In the genomic region with DNA sequence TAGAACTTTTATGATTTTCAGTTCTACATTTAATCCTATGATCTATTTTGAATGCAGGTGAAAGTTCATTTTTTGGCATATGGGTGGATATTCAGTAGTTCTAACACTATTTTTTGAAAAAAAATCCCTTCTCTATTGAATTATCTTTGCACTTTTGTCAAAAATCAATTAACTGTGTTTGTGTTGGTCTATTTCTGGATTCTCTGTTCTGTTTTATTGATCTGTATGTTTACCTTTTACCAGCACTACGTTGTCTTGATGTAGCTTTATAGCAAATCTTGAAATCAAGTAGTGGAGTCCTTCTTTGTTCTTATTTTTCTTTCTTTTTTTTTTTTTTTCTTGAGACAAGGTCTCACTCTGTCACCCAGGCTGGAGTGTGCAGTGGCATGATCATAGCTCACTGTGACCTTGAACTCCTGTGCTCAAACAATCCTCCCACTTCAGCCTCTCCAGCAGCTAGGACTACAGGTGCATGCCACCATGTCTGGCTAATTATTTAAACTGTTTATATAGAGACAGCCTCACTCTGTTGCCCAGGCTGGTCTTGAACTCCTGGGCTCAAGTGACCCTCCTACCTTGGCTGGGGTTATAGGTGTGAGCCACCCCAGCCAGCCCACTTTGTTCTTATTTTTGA, we compare ENCODE assay signal across 32 cellular contexts. TPM values are rescaled to one million over a fixed set of nuclear protein-coding genes. Genes with fewer than 3 reads are reported as not detected.
"Had no signal": no experiment of that assay in that cellular context is flagged by ENCODE, and none has a peak within 500 bp of the region (broad histone marks: within the 10 kb centered on the region; RNA-seq: fewer than 3 reads in every experiment).

No MANE protein-coding gene starts in this region.

- H3K27ac ChIP-seq: coronary artery, esophagus squamous epithelium, heart right ventricle, neutrophil, pancreas, spleen, suprapubic skin, transverse colon, upper lobe of right lung, uterus had no signal

- H3K9me3 ChIP-seq: esophagus squamous epithelium, mucosa of descending colon, neutrophil, pancreas, spleen, suprapubic skin, transverse colon, upper lobe of right lung, uterus had no signal

- H3K27ac Mint-ChIP-seq: immature natural killer cell; mesothelial cell of epicardium; natural killer cell treated with Interleukin-12 subunit alpha and Interleukin-12 subunit beta and Interleukin-15 and Interleukin-18, amount 100 ng/mL, for 72 hours; stimulated activated naive CD8-positive, alpha-beta T cell treated with anti-CD3 and anti-CD28 coated beads, Interleukin-15, amount 100 ng/mL, for 72 hours had no signal

- H3K4me3 ChIP-seq: coronary artery, esophagus squamous epithelium, heart right ventricle, lung, mucosa of descending colon, pancreas, spleen, suprapubic skin, transverse colon, upper lobe of right lung, uterus had no signal

- H3K4me3 Mint-ChIP-seq: immature natural killer cell; mesothelial cell of epicardium; naive B cell; natural killer cell treated with Interleukin-12 subunit alpha and Interleukin-12 subunit beta and Interleukin-15 and Interleukin-18, amount 100 ng/mL, for 72 hours; neural crest cell; stimulated activated naive CD8-positive, alpha-beta T cell treated with anti-CD3 and anti-CD28 coated beads, Interleukin-15, amount 100 ng/mL, for 72 hours had no signal

- H3K27me3 Mint-ChIP-seq: naive B cell; natural killer cell treated with Interleukin-12 subunit alpha and Interleukin-12 subunit beta and Interleukin-15 and Interleukin-18, amount 100 ng/mL, for 72 hours; stimulated activated naive CD8-positive, alpha-beta T cell treated with anti-CD3 and anti-CD28 coated beads, Interleukin-15, amount 100 ng/mL, for 72 hours had no signal

- ATAC-seq: heart right ventricle; left colon; left ventricle myocardium superior; mucosa of descending colon; natural killer cell treated with Interleukin-12 subunit alpha and Interleukin-12 subunit beta and Interleukin-15 and Interleukin-18, amount 100 ng/mL, for 72 hours; pancreas; sciatic nerve; stimulated activated naive CD8-positive, alpha-beta T cell treated with anti-CD3 and anti-CD28 coated beads, Interleukin-15, amount 100 ng/mL, for 72 hours; upper lobe of right lung had no signal

- H3K36me3 ChIP-seq: uterus had no signal

- H3K9me3 Mint-ChIP-seq: immature natural killer cell; natural killer cell treated with Interleukin-12 subunit alpha and Interleukin-12 subunit beta and Interleukin-15 and Interleukin-18, amount 100 ng/mL, for 72 hours; stimulated activated naive CD8-positive, alpha-beta T cell treated with anti-CD3 and anti-CD28 coated beads, Interleukin-15, amount 100 ng/mL, for 72 hours had no signal

- H3K27me3 ChIP-seq: esophagus squamous epithelium, heart right ventricle, neutrophil, pancreas, spleen, suprapubic skin, transverse colon, upper lobe of right lung, uterus had no signal

- H3K4me1 ChIP-seq: esophagus squamous epithelium, pancreas, suprapubic skin, transverse colon, upper lobe of right lung, uterus had no signal

- H3K4me1 Mint-ChIP-seq: mesothelial cell of epicardium; neural crest cell; stimulated activated naive CD8-positive, alpha-beta T cell treated with anti-CD3 and anti-CD28 coated beads, Interleukin-15, amount 100 ng/mL, for 72 hours had no signal

- DNase-seq: dermis blood vessel endothelial cell; effector memory CD4-positive, alpha-beta T cell; erythroblast; esophagus squamous epithelium; foreskin melanocyte; glutamatergic neuron; heart right ventricle; hippocampal formation; immature natural killer cell; islet precursor cell; kidney glomerular epithelial cell; left colon; left ventricle myocardium superior; mesenchymal stem cell; mucosa of descending colon; naive B cell; pancreas; spleen; stimulated activated CD4-positive, alpha-beta T cell treated with anti-CD3 and anti-CD28 coated beads, Interleukin-4, amount 100 ng/mL, for 4 hours; stimulated activated naive CD4-positive, alpha-beta T cell; stimulated activated naive CD8-positive, alpha-beta T cell treated with anti-CD3 and anti-CD28 coated beads, Interleukin-15, amount 100 ng/mL, for 72 hours; transverse colon; upper lobe of right lung; uterus had no signal

RNA-seq across cellular contexts. Expression of a gene that starts 54.1 kb away (rescaled TPM):
- total RNA-seq: dermis blood vessel endothelial cell, sciatic nerve had no signal
